ENCODE assay signal across 1 cellular context in genomic region chr19:6730153-6730804, GRCh38.
TF ChIP-seq lines count a peak whose summit lies in the region.

No MANE protein-coding gene starts in this region.

TF ChIP-seq in H1, 55 proteins besides CTCF, POLR2A, EP300 and RAD21:
- TF ChIP-seq SP4 (IDR thresholded peaks at IDR 0.05; ENCODE audit: low read length) (no peak), SP1 (IDR thresholded peaks at IDR 0.05; ENCODE audit: low read depth, low read length) (no peak), CBX5 (IDR thresholded peaks at IDR 0.05; ENCODE audit: low read depth, low read length) (no peak), ASH2L (IDR thresholded peaks at IDR 0.05; ENCODE audit: low read length) (no peak), JUN (IDR thresholded peaks at IDR 0.05; ENCODE audit: low read depth, low read length) (no peak), CHD7 (IDR thresholded peaks at IDR 0.05; ENCODE audit: insufficient replicate concordance, low read length) (no peak), CHD1 (IDR thresholded peaks at IDR 0.05; ENCODE audit: low read depth, low read length) (no peak), CEBPB (IDR thresholded peaks at IDR 0.05; ENCODE audit: low read depth, low read length) (no peak), PHF8 (conservative IDR thresholded peaks at IDR 0.05; ENCODE audit: low read depth, low read length) (no peak)
